Comparison of ENCODE assay signal across 1 cellular context in the genomic region with DNA sequence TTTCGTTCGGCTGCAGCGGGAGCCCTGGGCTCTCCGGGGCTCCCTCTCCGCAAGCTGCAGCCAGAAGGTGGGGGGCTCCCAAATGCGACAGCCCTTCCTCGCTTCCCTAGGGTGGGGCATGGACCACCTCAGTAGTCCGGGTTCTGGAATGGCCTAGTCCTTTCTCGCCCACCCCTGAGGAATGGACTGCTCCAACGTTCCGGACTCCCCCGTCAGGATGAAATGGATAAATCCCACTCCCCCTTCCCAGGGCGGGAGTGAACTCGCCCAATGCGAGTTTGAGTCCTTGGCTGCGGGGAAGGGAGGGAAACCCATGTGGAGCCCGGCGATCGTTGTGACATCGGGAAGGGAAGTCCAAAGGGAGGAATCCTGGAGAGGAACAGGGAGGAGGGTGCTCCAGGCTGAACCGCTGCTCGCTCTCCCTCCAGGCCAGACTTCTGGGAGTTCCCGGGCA.
A peak's percentile ranks its signal among the peaks of the same experiment; 100 is the strongest.
TF ChIP-seq lines count a peak whose summit lies in the region.

No MANE protein-coding gene starts in this region.

TF ChIP-seq in K562, 482 proteins besides CTCF, POLR2A, EP300 and RAD21 (continues in another document):
- TF ChIP-seq KLF10 (CRISPR knock-in tag; IDR thresholded peaks at IDR 0.05) (no peak), HNRNPLL (IDR thresholded peaks at IDR 0.05; ENCODE audit: low read depth, low read length, poor library complexity, severe bottlenecking) (no peak), KDM4B (IDR thresholded peaks at IDR 0.05; ENCODE audit: borderline replicate concordance in 2 of 2, low read depth in 1 of 2) (0 out of 4 replicates have a peak, but pooled peaks of 1 of the 2 experiments have one; percentile 16), ETV1 (tag; conservative IDR thresholded peaks at IDR 0.05; ENCODE audit: low read depth) (peak; percentile 65), PHF8 (IDR thresholded peaks at IDR 0.05; ENCODE audit: borderline replicate concordance, low read length) (0 out of 2 replicates have a peak, but pooled peaks have one; percentile 41), ZNF507 (tag; conservative IDR thresholded peaks at IDR 0.05) (no peak), PTTG1 (tag; IDR thresholded peaks at IDR 0.05; ENCODE audit: low read depth) (no peak), DDX20 (tag; IDR thresholded peaks at IDR 0.05; ENCODE audit: low read depth) (no peak), MBD2 (IDR thresholded peaks at IDR 0.05; ENCODE audit: borderline replicate concordance, low read depth) (peak; percentile 94), NR1H2 (CRISPR knock-in tag; IDR thresholded peaks at IDR 0.05) (0 out of 2 replicates have a peak, but pooled peaks have one; percentile 9), RBM25 (IDR thresholded peaks at IDR 0.05; ENCODE audit: low read depth, low read length, severe bottlenecking) (no peak), MCM2 (IDR thresholded peaks at IDR 0.05; ENCODE audit: low read depth) (no peak), ZNF217 (CRISPR knock-in tag; IDR thresholded peaks at IDR 0.05) (no peak), SIX5 (IDR thresholded peaks at IDR 0.05; ENCODE audit: borderline replicate concordance in 1 of 2, insufficient read depth in 1 of 2, low read depth in 1 of 2, low read length in 2 of 2) (peak; percentile 72 to 75; a peak in 3 of 4 replicates), ZNF232 (CRISPR knock-in tag; IDR thresholded peaks at IDR 0.05) (0 out of 2 replicates have a peak, but pooled peaks have one; percentile 12), TBL1XR1 (IDR thresholded peaks at IDR 0.05; ENCODE audit: low read length in 2 of 2) (no peak), KAT8 (IDR thresholded peaks at IDR 0.05; ENCODE audit: low read depth) (no peak), NFRKB (IDR thresholded peaks at IDR 0.05; ENCODE audit: low read depth) (no peak), MEF2A (IDR thresholded peaks at IDR 0.05; ENCODE audit: control insufficient read depth, low read depth, low read length) (no peak), SP2 (IDR thresholded peaks at IDR 0.05; ENCODE audit: extremely low read depth, low read depth, low read length, poor library complexity, severe bottlenecking) (no peak), RB1 (IDR thresholded peaks at IDR 0.05; ENCODE audit: low read depth) (peak; percentile 10; the same call in 1 of the 2 replicates), ZNF668 (CRISPR knock-in tag; IDR thresholded peaks at IDR 0.05) (no peak), ZBTB8A (IDR thresholded peaks at IDR 0.05; ENCODE audit: partially characterized antibody) (no peak), FOXK2 (conservative IDR thresholded peaks at IDR 0.05 in 1 of 2, IDR thresholded peaks at IDR 0.05 in 1 of 2; ENCODE audit: low read depth in 2 of 2) (peak in 1 of 2 experiments; percentile 99; a peak in 2 of 4 replicates), XRCC3 (IDR thresholded peaks at IDR 0.05) (no peak), NR3C1 (CRISPR knock-in tag; IDR thresholded peaks at IDR 0.05) (no peak), OTX1 (CRISPR knock-in tag; IDR thresholded peaks at IDR 0.05) (no peak), ZNF445 (CRISPR knock-in tag; IDR thresholded peaks at IDR 0.05; ENCODE audit: low read depth) (no peak), NEUROD1 (IDR thresholded peaks at IDR 0.05; ENCODE audit: borderline replicate concordance, low read depth, low read length, partially characterized antibody) (peak; percentile 75)
- TF ChIP-seq, protein P1, sequence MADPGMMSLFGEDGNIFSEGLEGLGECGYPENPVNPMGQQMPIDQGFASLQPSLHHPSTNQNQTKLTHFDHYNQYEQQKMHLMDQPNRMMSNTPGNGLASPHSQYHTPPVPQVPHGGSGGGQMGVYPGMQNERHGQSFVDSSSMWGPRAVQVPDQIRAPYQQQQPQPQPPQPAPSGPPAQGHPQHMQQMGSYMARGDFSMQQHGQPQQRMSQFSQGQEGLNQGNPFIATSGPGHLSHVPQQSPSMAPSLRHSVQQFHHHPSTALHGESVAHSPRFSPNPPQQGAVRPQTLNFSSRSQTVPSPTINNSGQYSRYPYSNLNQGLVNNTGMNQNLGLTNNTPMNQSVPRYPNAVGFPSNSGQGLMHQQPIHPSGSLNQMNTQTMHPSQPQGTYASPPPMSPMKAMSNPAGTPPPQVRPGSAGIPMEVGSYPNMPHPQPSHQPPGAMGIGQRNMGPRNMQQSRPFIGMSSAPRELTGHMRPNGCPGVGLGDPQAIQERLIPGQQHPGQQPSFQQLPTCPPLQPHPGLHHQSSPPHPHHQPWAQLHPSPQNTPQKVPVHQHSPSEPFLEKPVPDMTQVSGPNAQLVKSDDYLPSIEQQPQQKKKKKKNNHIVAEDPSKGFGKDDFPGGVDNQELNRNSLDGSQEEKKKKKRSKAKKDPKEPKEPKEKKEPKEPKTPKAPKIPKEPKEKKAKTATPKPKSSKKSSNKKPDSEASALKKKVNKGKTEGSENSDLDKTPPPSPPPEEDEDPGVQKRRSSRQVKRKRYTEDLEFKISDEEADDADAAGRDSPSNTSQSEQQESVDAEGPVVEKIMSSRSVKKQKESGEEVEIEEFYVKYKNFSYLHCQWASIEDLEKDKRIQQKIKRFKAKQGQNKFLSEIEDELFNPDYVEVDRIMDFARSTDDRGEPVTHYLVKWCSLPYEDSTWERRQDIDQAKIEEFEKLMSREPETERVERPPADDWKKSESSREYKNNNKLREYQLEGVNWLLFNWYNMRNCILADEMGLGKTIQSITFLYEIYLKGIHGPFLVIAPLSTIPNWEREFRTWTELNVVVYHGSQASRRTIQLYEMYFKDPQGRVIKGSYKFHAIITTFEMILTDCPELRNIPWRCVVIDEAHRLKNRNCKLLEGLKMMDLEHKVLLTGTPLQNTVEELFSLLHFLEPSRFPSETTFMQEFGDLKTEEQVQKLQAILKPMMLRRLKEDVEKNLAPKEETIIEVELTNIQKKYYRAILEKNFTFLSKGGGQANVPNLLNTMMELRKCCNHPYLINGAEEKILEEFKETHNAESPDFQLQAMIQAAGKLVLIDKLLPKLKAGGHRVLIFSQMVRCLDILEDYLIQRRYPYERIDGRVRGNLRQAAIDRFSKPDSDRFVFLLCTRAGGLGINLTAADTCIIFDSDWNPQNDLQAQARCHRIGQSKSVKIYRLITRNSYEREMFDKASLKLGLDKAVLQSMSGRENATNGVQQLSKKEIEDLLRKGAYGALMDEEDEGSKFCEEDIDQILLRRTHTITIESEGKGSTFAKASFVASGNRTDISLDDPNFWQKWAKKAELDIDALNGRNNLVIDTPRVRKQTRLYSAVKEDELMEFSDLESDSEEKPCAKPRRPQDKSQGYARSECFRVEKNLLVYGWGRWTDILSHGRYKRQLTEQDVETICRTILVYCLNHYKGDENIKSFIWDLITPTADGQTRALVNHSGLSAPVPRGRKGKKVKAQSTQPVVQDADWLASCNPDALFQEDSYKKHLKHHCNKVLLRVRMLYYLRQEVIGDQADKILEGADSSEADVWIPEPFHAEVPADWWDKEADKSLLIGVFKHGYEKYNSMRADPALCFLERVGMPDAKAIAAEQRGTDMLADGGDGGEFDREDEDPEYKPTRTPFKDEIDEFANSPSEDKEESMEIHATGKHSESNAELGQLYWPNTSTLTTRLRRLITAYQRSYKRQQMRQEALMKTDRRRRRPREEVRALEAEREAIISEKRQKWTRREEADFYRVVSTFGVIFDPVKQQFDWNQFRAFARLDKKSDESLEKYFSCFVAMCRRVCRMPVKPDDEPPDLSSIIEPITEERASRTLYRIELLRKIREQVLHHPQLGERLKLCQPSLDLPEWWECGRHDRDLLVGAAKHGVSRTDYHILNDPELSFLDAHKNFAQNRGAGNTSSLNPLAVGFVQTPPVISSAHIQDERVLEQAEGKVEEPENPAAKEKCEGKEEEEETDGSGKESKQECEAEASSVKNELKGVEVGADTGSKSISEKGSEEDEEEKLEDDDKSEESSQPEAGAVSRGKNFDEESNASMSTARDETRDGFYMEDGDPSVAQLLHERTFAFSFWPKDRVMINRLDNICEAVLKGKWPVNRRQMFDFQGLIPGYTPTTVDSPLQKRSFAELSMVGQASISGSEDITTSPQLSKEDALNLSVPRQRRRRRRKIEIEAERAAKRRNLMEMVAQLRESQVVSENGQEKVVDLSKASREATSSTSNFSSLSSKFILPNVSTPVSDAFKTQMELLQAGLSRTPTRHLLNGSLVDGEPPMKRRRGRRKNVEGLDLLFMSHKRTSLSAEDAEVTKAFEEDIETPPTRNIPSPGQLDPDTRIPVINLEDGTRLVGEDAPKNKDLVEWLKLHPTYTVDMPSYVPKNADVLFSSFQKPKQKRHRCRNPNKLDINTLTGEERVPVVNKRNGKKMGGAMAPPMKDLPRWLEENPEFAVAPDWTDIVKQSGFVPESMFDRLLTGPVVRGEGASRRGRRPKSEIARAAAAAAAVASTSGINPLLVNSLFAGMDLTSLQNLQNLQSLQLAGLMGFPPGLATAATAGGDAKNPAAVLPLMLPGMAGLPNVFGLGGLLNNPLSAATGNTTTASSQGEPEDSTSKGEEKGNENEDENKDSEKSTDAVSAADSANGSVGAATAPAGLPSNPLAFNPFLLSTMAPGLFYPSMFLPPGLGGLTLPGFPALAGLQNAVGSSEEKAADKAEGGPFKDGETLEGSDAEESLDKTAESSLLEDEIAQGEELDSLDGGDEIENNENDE (IDR thresholded peaks at IDR 0.05; ENCODE audit: low read depth, low read length), result no peak
- TF ChIP-seq, protein P2, sequence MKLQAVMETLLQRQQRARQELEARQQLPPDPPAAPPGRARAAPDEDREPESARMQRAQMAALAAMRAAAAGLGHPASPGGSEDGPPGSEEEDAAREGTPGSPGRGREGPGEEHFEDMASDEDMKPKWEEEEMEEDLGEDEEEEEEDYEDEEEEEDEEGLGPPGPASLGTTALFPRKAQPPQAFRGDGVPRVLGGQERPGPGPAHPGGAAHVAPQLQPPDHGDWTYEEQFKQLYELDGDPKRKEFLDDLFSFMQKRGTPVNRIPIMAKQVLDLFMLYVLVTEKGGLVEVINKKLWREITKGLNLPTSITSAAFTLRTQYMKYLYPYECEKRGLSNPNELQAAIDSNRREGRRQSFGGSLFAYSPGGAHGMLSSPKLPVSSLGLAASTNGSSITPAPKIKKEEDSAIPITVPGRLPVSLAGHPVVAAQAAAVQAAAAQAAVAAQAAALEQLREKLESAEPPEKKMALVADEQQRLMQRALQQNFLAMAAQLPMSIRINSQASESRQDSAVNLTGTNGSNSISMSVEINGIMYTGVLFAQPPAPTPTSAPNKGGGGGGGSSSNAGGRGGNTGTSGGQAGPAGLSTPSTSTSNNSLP (IDR thresholded peaks at IDR 0.05; ENCODE audit: borderline replicate concordance, low read depth, low read length), result no peak
- TF ChIP-seq, protein P3, sequence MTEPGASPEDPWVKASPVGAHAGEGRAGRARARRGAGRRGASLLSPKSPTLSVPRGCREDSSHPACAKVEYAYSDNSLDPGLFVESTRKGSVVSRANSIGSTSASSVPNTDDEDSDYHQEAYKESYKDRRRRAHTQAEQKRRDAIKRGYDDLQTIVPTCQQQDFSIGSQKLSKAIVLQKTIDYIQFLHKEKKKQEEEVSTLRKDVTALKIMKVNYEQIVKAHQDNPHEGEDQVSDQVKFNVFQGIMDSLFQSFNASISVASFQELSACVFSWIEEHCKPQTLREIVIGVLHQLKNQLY (CRISPR knock-in tag; conservative IDR thresholded peaks at IDR 0.05), result 0 out of 4 replicates have a peak, but pooled peaks of 1 of the 2 experiments have one; percentile 56
- TF ChIP-seq, protein P4, sequence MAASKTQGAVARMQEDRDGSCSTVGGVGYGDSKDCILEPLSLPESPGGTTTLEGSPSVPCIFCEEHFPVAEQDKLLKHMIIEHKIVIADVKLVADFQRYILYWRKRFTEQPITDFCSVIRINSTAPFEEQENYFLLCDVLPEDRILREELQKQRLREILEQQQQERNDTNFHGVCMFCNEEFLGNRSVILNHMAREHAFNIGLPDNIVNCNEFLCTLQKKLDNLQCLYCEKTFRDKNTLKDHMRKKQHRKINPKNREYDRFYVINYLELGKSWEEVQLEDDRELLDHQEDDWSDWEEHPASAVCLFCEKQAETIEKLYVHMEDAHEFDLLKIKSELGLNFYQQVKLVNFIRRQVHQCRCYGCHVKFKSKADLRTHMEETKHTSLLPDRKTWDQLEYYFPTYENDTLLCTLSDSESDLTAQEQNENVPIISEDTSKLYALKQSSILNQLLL (CRISPR knock-in tag; IDR thresholded peaks at IDR 0.05; ENCODE audit: borderline replicate concordance), result no peak
- TF ChIP-seq, protein P5, sequence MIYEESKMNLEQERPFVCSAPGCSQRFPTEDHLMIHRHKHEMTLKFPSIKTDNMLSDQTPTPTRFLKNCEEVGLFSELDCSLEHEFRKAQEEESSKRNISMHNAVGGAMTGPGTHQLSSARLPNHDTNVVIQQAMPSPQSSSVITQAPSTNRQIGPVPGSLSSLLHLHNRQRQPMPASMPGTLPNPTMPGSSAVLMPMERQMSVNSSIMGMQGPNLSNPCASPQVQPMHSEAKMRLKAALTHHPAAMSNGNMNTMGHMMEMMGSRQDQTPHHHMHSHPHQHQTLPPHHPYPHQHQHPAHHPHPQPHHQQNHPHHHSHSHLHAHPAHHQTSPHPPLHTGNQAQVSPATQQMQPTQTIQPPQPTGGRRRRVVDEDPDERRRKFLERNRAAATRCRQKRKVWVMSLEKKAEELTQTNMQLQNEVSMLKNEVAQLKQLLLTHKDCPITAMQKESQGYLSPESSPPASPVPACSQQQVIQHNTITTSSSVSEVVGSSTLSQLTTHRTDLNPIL (CRISPR knock-in tag; IDR thresholded peaks at IDR 0.05), result no peak
- TF ChIP-seq, protein P6, sequence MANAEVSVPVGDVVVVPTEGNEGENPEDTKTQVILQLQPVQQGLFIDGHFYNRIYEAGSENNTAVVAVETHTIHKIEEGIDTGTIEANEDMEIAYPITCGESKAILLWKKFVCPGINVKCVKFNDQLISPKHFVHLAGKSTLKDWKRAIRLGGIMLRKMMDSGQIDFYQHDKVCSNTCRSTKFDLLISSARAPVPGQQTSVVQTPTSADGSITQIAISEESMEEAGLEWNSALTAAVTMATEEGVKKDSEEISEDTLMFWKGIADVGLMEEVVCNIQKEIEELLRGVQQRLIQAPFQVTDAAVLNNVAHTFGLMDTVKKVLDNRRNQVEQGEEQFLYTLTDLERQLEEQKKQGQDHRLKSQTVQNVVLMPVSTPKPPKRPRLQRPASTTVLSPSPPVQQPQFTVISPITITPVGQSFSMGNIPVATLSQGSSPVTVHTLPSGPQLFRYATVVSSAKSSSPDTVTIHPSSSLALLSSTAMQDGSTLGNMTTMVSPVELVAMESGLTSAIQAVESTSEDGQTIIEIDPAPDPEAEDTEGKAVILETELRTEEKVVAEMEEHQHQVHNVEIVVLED (CRISPR knock-in tag; IDR thresholded peaks at IDR 0.05), result no peak
- TF ChIP-seq, protein P7, sequence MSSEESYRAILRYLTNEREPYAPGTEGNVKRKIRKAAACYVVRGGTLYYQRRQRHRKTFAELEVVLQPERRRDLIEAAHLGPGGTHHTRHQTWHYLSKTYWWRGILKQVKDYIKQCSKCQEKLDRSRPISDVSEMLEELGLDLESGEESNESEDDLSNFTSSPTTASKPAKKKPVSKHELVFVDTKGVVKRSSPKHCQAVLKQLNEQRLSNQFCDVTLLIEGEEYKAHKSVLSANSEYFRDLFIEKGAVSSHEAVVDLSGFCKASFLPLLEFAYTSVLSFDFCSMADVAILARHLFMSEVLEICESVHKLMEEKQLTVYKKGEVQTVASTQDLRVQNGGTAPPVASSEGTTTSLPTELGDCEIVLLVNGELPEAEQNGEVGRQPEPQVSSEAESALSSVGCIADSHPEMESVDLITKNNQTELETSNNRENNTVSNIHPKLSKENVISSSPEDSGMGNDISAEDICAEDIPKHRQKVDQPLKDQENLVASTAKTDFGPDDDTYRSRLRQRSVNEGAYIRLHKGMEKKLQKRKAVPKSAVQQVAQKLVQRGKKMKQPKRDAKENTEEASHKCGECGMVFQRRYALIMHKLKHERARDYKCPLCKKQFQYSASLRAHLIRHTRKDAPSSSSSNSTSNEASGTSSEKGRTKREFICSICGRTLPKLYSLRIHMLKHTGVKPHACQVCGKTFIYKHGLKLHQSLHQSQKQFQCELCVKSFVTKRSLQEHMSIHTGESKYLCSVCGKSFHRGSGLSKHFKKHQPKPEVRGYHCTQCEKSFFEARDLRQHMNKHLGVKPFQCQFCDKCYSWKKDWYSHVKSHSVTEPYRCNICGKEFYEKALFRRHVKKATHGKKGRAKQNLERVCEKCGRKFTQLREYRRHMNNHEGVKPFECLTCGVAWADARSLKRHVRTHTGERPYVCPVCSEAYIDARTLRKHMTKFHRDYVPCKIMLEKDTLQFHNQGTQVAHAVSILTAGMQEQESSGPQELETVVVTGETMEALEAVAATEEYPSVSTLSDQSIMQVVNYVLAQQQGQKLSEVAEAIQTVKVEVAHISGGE (CRISPR knock-in tag; IDR thresholded peaks at IDR 0.05), result peak in 1 of 3 experiments; percentile 32; a peak in 2 of 6 replicates
